In the genomic region with DNA sequence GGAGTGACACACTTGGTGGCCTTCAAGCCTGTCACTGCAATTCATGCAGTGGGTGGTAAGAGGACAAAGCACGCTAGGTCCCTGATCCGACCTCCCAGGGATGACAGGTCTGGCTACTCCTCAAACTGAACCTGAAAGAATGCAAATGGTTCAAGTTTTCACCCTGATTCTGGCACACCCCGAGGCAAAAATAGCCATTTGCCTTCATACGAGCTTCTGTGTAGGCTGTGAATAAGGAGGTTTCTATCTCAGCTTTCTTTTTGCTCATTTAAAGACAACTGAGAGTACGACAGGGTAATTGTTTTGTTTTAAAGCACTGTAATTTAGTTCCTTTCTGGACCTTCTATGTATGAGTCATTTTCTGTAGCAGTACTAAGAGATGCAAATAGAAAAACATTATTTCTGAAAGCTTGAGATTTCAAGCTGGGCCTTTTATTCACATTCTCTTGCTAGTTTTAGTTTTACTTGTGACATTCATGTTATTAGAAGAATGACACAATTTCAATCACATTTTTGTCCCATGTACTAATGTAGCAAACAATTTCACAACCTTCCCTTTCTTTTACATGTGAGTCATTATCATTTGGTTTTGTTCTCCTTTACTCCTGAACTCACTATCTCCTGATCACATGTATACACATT, we compare ENCODE assay signal across 8 cellular contexts. TPM values are rescaled to one million over a fixed set of nuclear protein-coding genes. Genes with fewer than 3 reads are reported as not detected.
A peak's percentile ranks its signal among the peaks of the same experiment; 100 is the strongest.
DNase-seq lines count a peak whose midpoint lies in the region; ATAC-seq, FAIRE-seq and TF ChIP-seq lines count a peak whose summit lies in the region.

No MANE protein-coding gene starts in this region.

- H3K27me3 ChIP-seq in suprapubic skin: no peaks in the 10 kb centered on the region

- H3K4me1 Mint-ChIP-seq in activated T-helper 2 cell treated with anti-CD3 and anti-CD28 coated beads, Interferon-gamma antibody, Interleukin-2, Interleukin-4, amounts not matched to agents 10 μg/mL and 5 μg/mL and 100 μg/mL, durations not matched to agents 14 hours and 24 hours and 36 hours (ENCODE audit: low read depth): peaks cover 32% of the 10 kb centered on the region

- H3K4me2 ChIP-seq in A549: peak overlapping the region; percentile 75

- TF ChIP-seq RAD21 in A549 (conservative IDR thresholded peaks at IDR 0.05 in 1 of 2, IDR thresholded peaks at IDR 0.05 in 1 of 2): no peak

- H3K4me3 Mint-ChIP-seq in activated T-helper 2 cell treated with anti-CD3 and anti-CD28 coated beads, Interferon-gamma antibody, Interleukin-2, Interleukin-4, amounts not matched to agents 10 μg/mL and 5 μg/mL and 100 μg/mL, durations not matched to agents 14 hours and 24 hours and 36 hours (ENCODE audit: low read depth): no peak overlapping the region

- H3K9me3 Mint-ChIP-seq in activated T-helper 2 cell treated with anti-CD3 and anti-CD28 coated beads, Interferon-gamma antibody, Interleukin-2, Interleukin-4, amounts not matched to agents 10 μg/mL and 5 μg/mL and 100 μg/mL, durations not matched to agents 14 hours and 24 hours and 36 hours: no peaks in the 10 kb centered on the region

- no peaks in the 10 kb centered on the region for H3K9me3 ChIP-seq in A549
- H3K9me3 ChIP-seq in suprapubic skin: no peaks in the 10 kb centered on the region

- peaks cover 49% of the 10 kb centered on the region for H3K4me1 ChIP-seq in A549
- peaks cover 6% of the 10 kb centered on the region for H3K4me1 ChIP-seq in suprapubic skin

- intact Hi-C loops in activated T-helper 2 cell treated with anti-CD3 and anti-CD28 coated beads, Interferon-gamma antibody, Interleukin-2, Interleukin-4, amounts not matched to agents 10 μg/mL and 5 μg/mL and 100 μg/mL, durations not matched to agents 14 hours and 24 hours and 36 hours (cut with micrococcal nuclease): loop anchor here (1.0 to 10.0 kb wide), 10 partner anchors 24 to 509 kb away; a partner anchor contains a TSS

- TF ChIP-seq EP300 in A549 (IDR thresholded peaks at IDR 0.05) (peak in 1 of 2 experiments; percentile 13; a peak in 1 of 5 replicates), suprapubic skin (IDR thresholded peaks at IDR 0.05) (no peak)

- POLR2A ChIA-PET in A549 (lab: Yijun Ruan, JAX): interaction anchor here (0.7 kb wide), 1 partner anchor 156 kb away, joined by 3 read pairs; no protein-coding TSS in a partner anchor

- no peaks in the 10 kb centered on the region for H3K36me3 ChIP-seq in suprapubic skin

- CTCF ChIA-PET in A549 (lab: Yijun Ruan, JAX): interaction anchor here (1.0 to 4.8 kb wide), 2 partner anchors 124 to 172 kb away, joined by 3 to 22 read pairs; no protein-coding TSS in a partner anchor

- peak in 1 of 2 experiments; percentile 37; a peak in 4 of 6 replicates for ATAC-seq in A549
- peak; percentile 86 for ATAC-seq in GM18907 (IDR thresholded peaks at IDR 0.05; ENCODE audit: unreplicated experiment)
- ATAC-seq in HG03060 (IDR thresholded peaks at IDR 0.05; ENCODE audit: low read depth, unreplicated experiment): peak; percentile 97

- peak in 1 of 2 experiments; percentile 31 for DNase-seq in A549 (ENCODE audit: low read depth in 1 of 2, low spot score in 1 of 2)
- no peak for DNase-seq in activated T-helper 2 cell treated with anti-CD3 and anti-CD28 coated beads, Interferon-gamma antibody, Interleukin-2, Interleukin-4, amounts not matched to agents 10 μg/mL and 5 μg/mL and 100 μg/mL, durations not matched to agents 14 hours and 24 hours and 36 hours (ENCODE audit: low spot score)
- no peak for DNase-seq in suprapubic skin (ENCODE audit: low spot score in 2 of 2)
- no peak for DNase-seq in DMS79 treated with DMSO at 0.1 percent for 48 hours (lab: John Stamatoyannopoulos, UW)
- DNase-seq in D341Med (ENCODE audit: low spot score): no peak
- no peak for DNase-seq in Kasumi-1 (lab: John Stamatoyannopoulos, UW)

- H3K27ac Mint-ChIP-seq in activated T-helper 2 cell treated with anti-CD3 and anti-CD28 coated beads, Interferon-gamma antibody, Interleukin-2, Interleukin-4, amounts not matched to agents 10 μg/mL and 5 μg/mL and 100 μg/mL, durations not matched to agents 14 hours and 24 hours and 36 hours: peak overlapping the region; percentile 58

- TF ChIP-seq CTCF in A549 (IDR thresholded peaks at IDR 0.05) (no peak), suprapubic skin (IDR thresholded peaks at IDR 0.05) (no peak)

- H3K4me3 ChIP-seq in A549 (no peak overlapping the region), suprapubic skin (no peak overlapping the region)

- no peaks in the 10 kb centered on the region for H3K36me3 Mint-ChIP-seq in activated T-helper 2 cell treated with anti-CD3 and anti-CD28 coated beads, Interferon-gamma antibody, Interleukin-2, Interleukin-4, amounts not matched to agents 10 μg/mL and 5 μg/mL and 100 μg/mL, durations not matched to agents 14 hours and 24 hours and 36 hours (ENCODE audit: low read depth)

- peak overlapping the region; percentile 80 to 87 for H3K27ac ChIP-seq in A549
- H3K27ac ChIP-seq in suprapubic skin: peak overlapping the region; percentile 72

- WGBS in A549 (ENCODE audit: missing lambda C conversion rate): 29% methylated on average over 5 of the region's 5 CpGs
- 52% methylated on average over 5 of the region's 5 CpGs for WGBS in suprapubic skin

- FAIRE-seq in A549 (lab: Jason Lieb, UNC): no peak

- no peak for TF ChIP-seq POLR2A in A549 (IDR thresholded peaks at IDR 0.05; ENCODE audit: low read length)
- no peak for TF ChIP-seq POLR2A in suprapubic skin (IDR thresholded peaks at IDR 0.05)

- peaks cover 2% of the 10 kb centered on the region for H3K27me3 Mint-ChIP-seq in activated T-helper 2 cell treated with anti-CD3 and anti-CD28 coated beads, Interferon-gamma antibody, Interleukin-2, Interleukin-4, amounts not matched to agents 10 μg/mL and 5 μg/mL and 100 μg/mL, durations not matched to agents 14 hours and 24 hours and 36 hours (ENCODE audit: low read depth)

TF ChIP-seq in A549, 52 proteins besides CTCF, POLR2A, EP300 and RAD21:
- TF ChIP-seq GATA3 (IDR thresholded peaks at IDR 0.05; ENCODE audit: borderline replicate concordance) (peak; percentile 53; the same call in 1 of the 2 replicates), FOSL2 (IDR thresholded peaks at IDR 0.05) (0 out of 2 replicates have a peak, but pooled peaks have one; percentile 39), FOSL2 (CRISPR knock-in tag; IDR thresholded peaks at IDR 0.05) (peak; percentile 82), ZC3H11A (IDR thresholded peaks at IDR 0.05) (no peak), JUNB (IDR thresholded peaks at IDR 0.05) (peak; percentile 65), NR3C1 (IDR thresholded peaks at IDR 0.05) (no peak), CEBPB (IDR thresholded peaks at IDR 0.05) (peak; percentile 67 to 69)
- TF ChIP-seq, protein P1, sequence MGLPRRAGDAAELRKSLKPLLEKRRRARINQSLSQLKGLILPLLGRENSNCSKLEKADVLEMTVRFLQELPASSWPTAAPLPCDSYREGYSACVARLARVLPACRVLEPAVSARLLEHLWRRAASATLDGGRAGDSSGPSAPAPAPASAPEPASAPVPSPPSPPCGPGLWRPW (IDR thresholded peaks at IDR 0.05): peak; percentile 37; the same call in 1 of the 2 replicates

RNA-seq across cellular contexts. Expression of a gene that starts 56.6 kb away (rescaled TPM):
- polyA plus RNA-seq in A549 (2011; rRNA removed): 9.1 and 13.3 TPM in 2 replicates
- polyA plus RNA-seq in A549 (2012; cell fraction: cytosol; rRNA removed): 5.4 TPM in 2 replicates
- polyA plus RNA-seq in A549 (2012; cell fraction: nucleus; rRNA removed): 2.8 and 4.6 TPM in 2 replicates
- polyA plus RNA-seq in A549 (2017; fragmentation: RNase III; extraction: RNeasy Plus Mini Kit Qiagen cat#74134 plus additional on column Dnase treatment): 13.3 to 15.0 TPM (median 13.4 TPM) in 3 replicates
- 3.0 and 3.2 TPM in 2 replicates for polyA minus RNA-seq in A549 (2011; rRNA and poly(A)+ RNA removed)
- 13.0 and 13.1 TPM in 2 replicates for total RNA-seq in activated T-helper 2 cell treated with anti-CD3 and anti-CD28 coated beads, Interferon-gamma antibody, Interleukin-2, Interleukin-4, amounts not matched to agents 10 μg/mL and 5 μg/mL and 100 μg/mL, durations not matched to agents 14 hours and 24 hours and 36 hours
- 10 to 100 TPM in 2 of 4 donors, 1 to 10 TPM in 2; 6.0 to 14.6 (median 8.7) TPM for total RNA-seq in suprapubic skin
